In genomic region chr10:58189269-58189668, GRCh38 we compare ENCODE assay signal across 15 cellular contexts.
DNase-seq lines count a peak whose midpoint lies in the region; ATAC-seq and TF ChIP-seq lines count a peak whose summit lies in the region.
"Had no signal": no experiment of that assay in that cellular context is flagged by ENCODE, and none has a peak within 500 bp of the region (broad histone marks: within the 10 kb centered on the region; RNA-seq: fewer than 3 reads in every experiment).

No MANE protein-coding gene starts in this region.

- H3K4me2 ChIP-seq in trophoblast cell (ENCODE audit: low read length), result no peak overlapping the region

- no peak overlapping the region for H4K8ac ChIP-seq in trophoblast cell (ENCODE audit: low read depth, low read length)

- no peak overlapping the region for H2AFZ ChIP-seq in trophoblast cell (ENCODE audit: insufficient read depth, low read length, poor library complexity)

- H3K27ac ChIP-seq in trophoblast cell (ENCODE audit: low read depth, low read length), result no peak overlapping the region
- H3K27ac ChIP-seq: stomach had no signal

- no peaks in the 10 kb centered on the region for H3K9me3 ChIP-seq in trophoblast cell (ENCODE audit: insufficient read depth, low read depth, low read length)
- H3K9me3 ChIP-seq: stomach had no signal

- H3K14ac ChIP-seq in trophoblast cell (ENCODE audit: low read length), result no peak overlapping the region

- no peak overlapping the region for H3K23ac ChIP-seq in trophoblast cell (ENCODE audit: low read length)

- TF ChIP-seq CTCF in chondrocyte (IDR thresholded peaks at IDR 0.05), result no peak

- H3K4me1 ChIP-seq in trophoblast cell (ENCODE audit: control insufficient read depth in 1 of 2, insufficient read depth in 2 of 2, low read length in 2 of 2), result peaks cover 0 to 4% of the 10 kb centered on the region in 2 experiments

- H3K27me3 Mint-ChIP-seq in chondrocyte (ENCODE audit: low read depth), result peaks cover 11% of the 10 kb centered on the region

- H3K9me3 Mint-ChIP-seq in chondrocyte (ENCODE audit: low read depth), result no peaks in the 10 kb centered on the region
- H3K9me3 Mint-ChIP-seq: effector memory CD8-positive, alpha-beta T cell; neural crest cell had no signal

- no peak overlapping the region for H2BK120ac ChIP-seq in trophoblast cell (ENCODE audit: insufficient read depth, low read length, poor library complexity)

- no peaks in the 10 kb centered on the region for H3K79me2 ChIP-seq in trophoblast cell (ENCODE audit: control insufficient read depth, insufficient read depth, low read length, poor library complexity)

- peaks cover 2% of the 10 kb centered on the region for H3K36me3 Mint-ChIP-seq in chondrocyte (ENCODE audit: low read depth)

- H3K4me1 Mint-ChIP-seq in chondrocyte (ENCODE audit: low read depth), result peaks cover 6% of the 10 kb centered on the region
- H3K4me1 Mint-ChIP-seq: neural crest cell had no signal

- H3K27me3 ChIP-seq in trophoblast cell (ENCODE audit: insufficient read depth, low read length), result no peaks in the 10 kb centered on the region
- H3K27me3 ChIP-seq: stomach had no signal

- H4K12ac ChIP-seq in trophoblast cell (ENCODE audit: low read depth, low read length), result no peak overlapping the region

- no peak overlapping the region for H3K4ac ChIP-seq in trophoblast cell (ENCODE audit: low read depth, low read length)

- H2AK5ac ChIP-seq in trophoblast cell (ENCODE audit: low read length), result no peak overlapping the region

- no CpG with 5 or more reads among the region's 3 CpGs for WGBS in trophoblast cell (ENCODE audit: extremely low coverage, insufficient coverage, insufficient read length)

- no peak overlapping the region for H4K91ac ChIP-seq in trophoblast cell (ENCODE audit: low read depth, low read length)

- DNase-seq in DMS 273 treated with DMSO at 0.1 percent for 48 hours (lab: John Stamatoyannopoulos, UW), result peak; percentile 30
- peak; percentile 62 for DNase-seq in LHCN-M2 (ENCODE audit: low read depth)
- no peak for DNase-seq in chondrocyte (ENCODE audit: low spot score)
- DNase-seq in trophoblast cell, result peak; percentile 38 to 62
- no peak for DNase-seq in NCI-H2196 treated with DMSO at 0.1 percent for 48 hours (lab: John Stamatoyannopoulos, UW; ENCODE audit: unreplicated experiment)
- DNase-seq in stimulated activated CD4-positive, alpha-beta T cell treated with anti-CD3 and anti-CD28 coated beads, Interleukin-4, amount 100 ng/mL, for 4 hours, result no peak
- DNase-seq: activated CD4-positive, alpha-beta T cell treated with anti-CD3 and anti-CD28 coated beads for 4 hours; Calu3; effector memory CD8-positive, alpha-beta T cell; NCI-H2227 treated with DMSO at 0.1 percent for 48 hours; stimulated activated CD4-positive, alpha-beta T cell treated with anti-CD3 and anti-CD28 coated beads, Interleukin-2, amount 100 ng/mL, for 24 hours; stomach had no signal

- no peak overlapping the region for H2BK12ac ChIP-seq in trophoblast cell (ENCODE audit: low read length)

- no peaks in the 10 kb centered on the region for H3K36me3 ChIP-seq in trophoblast cell (ENCODE audit: control insufficient read depth in 1 of 2, insufficient read depth in 2 of 2, low read length in 2 of 2)
- H3K36me3 ChIP-seq: stomach had no signal

- ATAC-seq in HG03039 (IDR thresholded peaks at IDR 0.05; ENCODE audit: unreplicated experiment) (no peak), HG02642 (IDR thresholded peaks at IDR 0.05; ENCODE audit: poor library complexity, unreplicated experiment) (no peak)
- ATAC-seq: effector memory CD8-positive, alpha-beta T cell had no signal

- peak overlapping the region; percentile 72 for H3K9ac ChIP-seq in trophoblast cell (ENCODE audit: low read length)

- no peak overlapping the region for H3K18ac ChIP-seq in trophoblast cell (ENCODE audit: low read length)

- no peak overlapping the region for H3K4me3 ChIP-seq in trophoblast cell (ENCODE audit: low read depth, low read length)
- H3K4me3 ChIP-seq: stomach had no signal

- peak overlapping the region; percentile 61 for H3K27ac Mint-ChIP-seq in chondrocyte (ENCODE audit: unreplicated experiment)
- H3K27ac Mint-ChIP-seq: effector memory CD8-positive, alpha-beta T cell had no signal

- no peaks in the 10 kb centered on the region for H3K79me1 ChIP-seq in trophoblast cell (ENCODE audit: low read length)

- no peak overlapping the region for H2BK5ac ChIP-seq in trophoblast cell (ENCODE audit: low read depth, low read length, poor library complexity)

- H3K4me3 Mint-ChIP-seq in chondrocyte (ENCODE audit: unreplicated experiment), result no peak overlapping the region
- H3K4me3 Mint-ChIP-seq: effector memory CD8-positive, alpha-beta T cell; neural crest cell had no signal

Comparison
In these comparisons a context has a peak if more than half of its experiments do, and no peak if none do; other contexts are left out.
1. DNase-seq: peak in DMS 273 treated with DMSO at 0.1 percent for 48 hours (single experiment), LHCN-M2 (single experiment) and trophoblast cell (2 of 2); none in chondrocyte (single experiment), NCI-H2196 treated with DMSO at 0.1 percent for 48 hours (single experiment) and stimulated activated CD4-positive, alpha-beta T cell treated with anti-CD3 and anti-CD28 coated beads, Interleukin-4, amount 100 ng/mL, for 4 hours (0 of 2).